8 cellular contexts compared by ENCODE assay signal in the genomic region with DNA sequence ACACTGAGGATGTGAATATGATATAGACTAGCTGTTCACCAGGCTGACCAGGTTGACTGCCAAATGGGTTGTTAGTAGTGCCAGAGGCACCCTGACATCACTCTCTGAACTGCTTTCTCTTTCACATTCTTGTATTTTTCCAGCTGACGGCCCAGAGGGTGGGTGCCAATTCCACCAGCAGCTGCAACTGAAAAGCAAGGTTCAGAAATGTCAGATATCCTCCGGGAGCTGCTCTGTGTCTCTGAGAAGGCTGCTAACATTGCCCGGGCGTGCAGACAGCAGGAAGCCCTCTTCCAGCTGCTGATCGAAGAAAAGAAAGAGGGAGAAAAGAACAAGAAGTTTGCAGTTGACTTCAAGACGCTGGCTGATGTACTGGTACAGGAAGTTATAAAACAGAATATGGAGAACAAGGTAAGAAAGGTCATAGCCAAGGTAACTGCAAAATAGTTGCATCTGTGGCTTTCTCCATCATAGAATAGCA. TPM values are rescaled to one million over a fixed set of nuclear protein-coding genes. Genes with fewer than 3 reads are reported as not detected.
DNase-seq lines count a peak whose midpoint lies in the region; ATAC-seq and TF ChIP-seq lines count a peak whose summit lies in the region.

No MANE protein-coding gene starts in this region.

- peaks cover 0 to 51% (median 33%) of the 10 kb centered on the region in 9 donors for H3K4me1 ChIP-seq in heart right ventricle
- peaks cover 21% of the 10 kb centered on the region for H3K4me1 ChIP-seq in rectal smooth muscle tissue (ENCODE audit: control insufficient read depth, insufficient read depth, low read length)

- peak overlapping the region in 9 of 10 donors; percentile 1 to 74 (median 41) for H3K27ac ChIP-seq in heart right ventricle
- H3K27ac ChIP-seq in rectal smooth muscle tissue (ENCODE audit: low read depth, low read length), result peak overlapping the region; percentile 68

- H3K36me3 ChIP-seq in heart right ventricle (peaks cover 0 to 49% (median 4%) of the 10 kb centered on the region in 9 donors), rectal smooth muscle tissue (ENCODE audit: control insufficient read depth, insufficient read depth, low read length) (peaks cover 2% of the 10 kb centered on the region)

- intact Hi-C loops in heart right ventricle (cut with DNase I), result no loop called here

- H3K9me3 Mint-ChIP-seq in activated naive CD8-positive, alpha-beta T cell treated with anti-CD3 and anti-CD28 coated beads for 36 hours, result no peaks in the 10 kb centered on the region

- no peaks in the 10 kb centered on the region for H3K9me3 ChIP-seq in heart right ventricle

- DNase-seq in NCI-H446 treated with DMSO at 0.1 percent for 48 hours (lab: John Stamatoyannopoulos, UW) (peak; percentile 74), heart right ventricle (peak; percentile 46 to 70), NCI-H510A treated with DMSO at 0.1 percent for 48 hours (lab: John Stamatoyannopoulos, UW) (no peak), NOMO-1 treated with dmso at 0.1 percent for 144 hours (lab: John Stamatoyannopoulos, UW; ENCODE audit: unreplicated experiment) (no peak)
- peak; percentile 45 for DNase-seq in activated naive CD8-positive, alpha-beta T cell treated with anti-CD3 and anti-CD28 coated beads for 36 hours

- peaks cover 27% of the 10 kb centered on the region for H3K4me1 Mint-ChIP-seq in activated naive CD8-positive, alpha-beta T cell treated with anti-CD3 and anti-CD28 coated beads for 36 hours

- peak; percentile 49 for ATAC-seq in GM18499 (IDR thresholded peaks at IDR 0.05; ENCODE audit: insufficient read depth, unreplicated experiment)
- peak; percentile 90 for ATAC-seq in HG02623 (IDR thresholded peaks at IDR 0.05; ENCODE audit: unreplicated experiment)
- peak; percentile 79 to 94 (median 88) for ATAC-seq in heart right ventricle

- no peaks in the 10 kb centered on the region for H3K36me3 Mint-ChIP-seq in activated naive CD8-positive, alpha-beta T cell treated with anti-CD3 and anti-CD28 coated beads for 36 hours

- H3K4me3 ChIP-seq in heart right ventricle, result peak overlapping the region in 8 of 10 donors; percentile 2 to 42 (median 30)
- H3K4me3 ChIP-seq in rectal smooth muscle tissue (ENCODE audit: low read length), result peak overlapping the region; percentile 62

- H3K9ac ChIP-seq in rectal smooth muscle tissue (ENCODE audit: low read length), result no peak overlapping the region

- H3K27me3 Mint-ChIP-seq in activated naive CD8-positive, alpha-beta T cell treated with anti-CD3 and anti-CD28 coated beads for 36 hours, result no peaks in the 10 kb centered on the region

- WGBS in heart right ventricle, 2 donors, result 1 to 4% methylated on average over 6 of the region's 6 CpGs

- TF ChIP-seq CTCF in heart right ventricle (IDR thresholded peaks at IDR 0.05), result no peak

- peak overlapping the region; percentile 82 for H3K27ac Mint-ChIP-seq in activated naive CD8-positive, alpha-beta T cell treated with anti-CD3 and anti-CD28 coated beads for 36 hours

- H3K27me3 ChIP-seq in heart right ventricle (no peaks in the 10 kb centered on the region), rectal smooth muscle tissue (ENCODE audit: control insufficient read depth, insufficient read depth, low read length) (no peaks in the 10 kb centered on the region)

- peak overlapping the region; percentile 84 for H3K4me3 Mint-ChIP-seq in activated naive CD8-positive, alpha-beta T cell treated with anti-CD3 and anti-CD28 coated beads for 36 hours

RNA-seq across cellular contexts. Expression of a gene that starts 16.5 kb away (rescaled TPM):
- 1 to 10 TPM; 7.6 to 8.3 TPM for total RNA-seq in activated naive CD8-positive, alpha-beta T cell treated with anti-CD3 and anti-CD28 coated beads for 36 hours
- total RNA-seq in heart right ventricle, result 10 to 100 TPM; 10.4 to 21.5 (median 16.0) TPM
- polyA plus RNA-seq in heart right ventricle, result 10 to 100 TPM; 24.7 to 29.5 TPM

RNA-seq across cellular contexts. Expression of a gene that starts 40.3 kb away (rescaled TPM):
- 10 to 100 TPM; 21.0 to 24.7 TPM for total RNA-seq in activated naive CD8-positive, alpha-beta T cell treated with anti-CD3 and anti-CD28 coated beads for 36 hours
- total RNA-seq in heart right ventricle, result 10 to 100 TPM; 16.9 to 38.4 (median 26.8) TPM
- polyA plus RNA-seq in heart right ventricle, result 10 to 100 TPM in 1 of 2 donors, 1 to 10 TPM in 1; 7.7 to 12.0 TPM

RNA-seq across cellular contexts. Expression of a gene that starts 48.2 kb away (rescaled TPM):
- 10 to 100 TPM; 45.6 to 51.1 TPM for total RNA-seq in activated naive CD8-positive, alpha-beta T cell treated with anti-CD3 and anti-CD28 coated beads for 36 hours
- 10 to 100 TPM in 9 of 10 donors, 1 to 10 TPM in 1; 9.9 to 26.7 (median 16.8) TPM for total RNA-seq in heart right ventricle
- polyA plus RNA-seq in heart right ventricle, result 10 to 100 TPM in 1 of 2 donors, 1 to 10 TPM in 1; 9.7 to 14.9 TPM

Comparison
In these comparisons a context has a peak if more than half of its experiments do, and no peak if none do; other contexts are left out.
1. DNase-seq: peak in NCI-H446 treated with DMSO at 0.1 percent for 48 hours (single experiment), activated naive CD8-positive, alpha-beta T cell treated with anti-CD3 and anti-CD28 coated beads for 36 hours (single experiment) and heart right ventricle (2 of 2); none in NCI-H510A treated with DMSO at 0.1 percent for 48 hours (single experiment) and NOMO-1 treated with dmso at 0.1 percent for 144 hours (single experiment).
2. Peak in every context shown above with its lines, with median percentiles within 50 percentile points of each other: ATAC-seq.